ENCODE assay signal across 8 cellular contexts in the genomic region with DNA sequence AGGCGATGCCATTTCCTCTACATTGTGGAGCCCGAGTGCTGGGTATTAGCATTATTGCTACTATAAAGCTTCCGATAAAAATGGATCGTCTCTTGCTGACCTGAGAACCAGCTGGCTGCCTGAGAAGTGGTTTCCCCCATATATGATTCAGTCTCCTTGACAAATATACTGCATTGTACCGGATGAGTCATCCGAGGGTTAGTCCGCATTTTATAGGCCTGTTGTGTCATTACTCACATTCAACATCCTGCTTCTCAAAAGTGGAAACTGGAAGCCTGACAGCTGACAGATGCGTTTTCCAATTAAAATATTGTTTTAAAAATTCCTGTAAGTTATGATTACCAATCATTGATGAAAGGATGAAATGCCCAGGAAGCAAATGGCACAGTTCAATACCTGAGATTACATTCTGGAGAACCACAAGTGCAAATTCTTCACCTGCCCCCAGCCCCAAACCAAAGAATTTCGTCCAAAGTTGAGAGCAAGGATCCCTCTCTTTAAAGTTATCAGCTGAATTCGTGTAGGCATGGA.
A peak's percentile ranks its signal among the peaks of the same experiment; 100 is the strongest.
DNase-seq lines count a peak whose midpoint lies in the region; ATAC-seq, FAIRE-seq and TF ChIP-seq lines count a peak whose summit lies in the region.

No MANE protein-coding gene starts in this region.

- DNase-seq in AG20443 (ENCODE audit: low spot score) (peak; percentile 78), GM18507 (ENCODE audit: extremely low spot score, insufficient read length, low read depth) (no peak), RCC 7860 (ENCODE audit: low spot score) (peak; percentile 89), endothelial cell of umbilical vein (ENCODE audit: low read depth, low spot score) (peak; percentile 97), osteocyte (ENCODE audit: extremely low spot score, unreplicated experiment) (no peak), germinal center (ENCODE audit: low spot score) (no peak), cortex of kidney (lab: John Stamatoyannopoulos, UW) (no peak)

- H3K4me3 ChIP-seq in endothelial cell of umbilical vein (replicated peaks in 1 of 3; ENCODE audit: insufficient read depth in 1 of 3, low read depth in 1 of 3, low read length in 3 of 3) = no peak overlapping the region

- POLR2A ChIA-PET in endothelial cell of umbilical vein (lab: Charles Lee) = no interaction called here

- peak overlapping the region; percentile 56 for H3K4me2 ChIP-seq in endothelial cell of umbilical vein (ENCODE audit: insufficient read depth, low read length)

- H3K79me2 ChIP-seq in endothelial cell of umbilical vein (ENCODE audit: control insufficient read depth, insufficient read depth, low read length) = no peaks in the 10 kb centered on the region

- no TSS peak for BruUV-seq in endothelial cell of umbilical vein (replicated peaks; lab: Mats Ljungman, UMichigan)

- peak overlapping the region; percentile 95 for H3K27ac Mint-ChIP-seq in osteocyte (ENCODE audit: unreplicated experiment)

- no peaks in the 10 kb centered on the region for H3K36me3 ChIP-seq in endothelial cell of umbilical vein (ENCODE audit: control insufficient read depth in 2 of 2, extremely low read depth in 1 of 2, insufficient read depth in 2 of 2, low read length in 2 of 2)

- CTCF ChIA-PET in endothelial cell of umbilical vein (lab: Charles Lee) = interaction anchor here (0.6 to 1.9 kb wide), 9 partner anchors 9 to 180 kb away, joined by 3 to 9 read pairs (median 4); no protein-coding TSS in a partner anchor

- dilution Hi-C loops in endothelial cell of umbilical vein (cut with MboI; ENCODE audit: extremely low pct_ligation_motif_present, low sequenced_read_pairs) = no loop called here

- no peaks in the 10 kb centered on the region for H3K9me1 ChIP-seq in endothelial cell of umbilical vein (replicated peaks; ENCODE audit: control insufficient read depth, extremely low read depth, insufficient read depth, low read length)

- no peaks in the 10 kb centered on the region for H3K9me3 Mint-ChIP-seq in osteocyte (ENCODE audit: unreplicated experiment)

- peak; percentile 79 for ATAC-seq in HG03571 (IDR thresholded peaks at IDR 0.05; ENCODE audit: unreplicated experiment)

- H3K27me3 Mint-ChIP-seq in osteocyte (ENCODE audit: unreplicated experiment) = no peaks in the 10 kb centered on the region

- no peak overlapping the region for H3K9ac ChIP-seq in endothelial cell of umbilical vein (replicated peaks; ENCODE audit: extremely low read depth, insufficient read depth, low read length)

- H3K27me3 ChIP-seq in endothelial cell of umbilical vein (ENCODE audit: control insufficient read depth in 2 of 2, insufficient read depth in 2 of 2, low read length in 2 of 2) = no peaks in the 10 kb centered on the region

- FAIRE-seq in GM18507 (lab: Jason Lieb, UNC) (peak; percentile 21), RCC 7860 (lab: Jason Lieb, UNC) (peak; percentile 95), endothelial cell of umbilical vein (lab: Jason Lieb, UNC) (peak; percentile 94)

- no peaks in the 10 kb centered on the region for H3K36me3 Mint-ChIP-seq in osteocyte (ENCODE audit: unreplicated experiment)

- no peak for TF ChIP-seq POLR2A in endothelial cell of umbilical vein (IDR thresholded peaks at IDR 0.05; ENCODE audit: low read depth, low read length)

- H2AFZ ChIP-seq in endothelial cell of umbilical vein (ENCODE audit: low read depth, low read length) = no peak overlapping the region

- peak overlapping the region; percentile 67 for H3K4me3 Mint-ChIP-seq in osteocyte (ENCODE audit: unreplicated experiment)

- H3K4me1 Mint-ChIP-seq in osteocyte (ENCODE audit: unreplicated experiment) = peaks cover 79% of the 10 kb centered on the region

- no peaks in the 10 kb centered on the region for H3K9me3 ChIP-seq in endothelial cell of umbilical vein (replicated peaks; ENCODE audit: control insufficient read depth, insufficient read depth, low read length)

- TF ChIP-seq CTCF in endothelial cell of umbilical vein (IDR thresholded peaks at IDR 0.05; ENCODE audit: extremely low read depth in 1 of 2, insufficient read depth in 1 of 2, low read depth in 1 of 2, low read length in 2 of 2) (no peak), osteocyte (IDR thresholded peaks at IDR 0.05) (no peak)

- H3K4me1 ChIP-seq in endothelial cell of umbilical vein (ENCODE audit: control insufficient read depth, extremely low read depth, insufficient read depth, low read length) = peaks cover 20% of the 10 kb centered on the region

- no peaks in the 10 kb centered on the region for H4K20me1 ChIP-seq in endothelial cell of umbilical vein (replicated peaks; ENCODE audit: control insufficient read depth, extremely low read depth, insufficient read depth, low read length)

- intact Hi-C loops in endothelial cell of umbilical vein (cut with micrococcal nuclease) = loop anchor here (1.0 to 5.0 kb wide), 5 partner anchors 11 to 186 kb away; partner anchors contain the start of gene SPRED2

- H3K27ac ChIP-seq in endothelial cell of umbilical vein (ENCODE audit: insufficient read depth, low read depth, low read length) = peak overlapping the region; percentile 27

TF ChIP-seq in endothelial cell of umbilical vein, 7 proteins besides CTCF, POLR2A, EP300 and RAD21:
- peak; percentile 100 for TF ChIP-seq JUN (IDR thresholded peaks at IDR 0.05; ENCODE audit: borderline replicate concordance, insufficient read depth, insufficient read length, low read depth)
- TF ChIP-seq FOS (IDR thresholded peaks at IDR 0.05; ENCODE audit: borderline replicate concordance, insufficient read depth, low read length) = peak; percentile 99
- peak; percentile 47 for TF ChIP-seq GATA2 (IDR thresholded peaks at IDR 0.05; ENCODE audit: insufficient read depth, insufficient read length, low read depth, low read length)
- TF ChIP-seq, protein P1, sequence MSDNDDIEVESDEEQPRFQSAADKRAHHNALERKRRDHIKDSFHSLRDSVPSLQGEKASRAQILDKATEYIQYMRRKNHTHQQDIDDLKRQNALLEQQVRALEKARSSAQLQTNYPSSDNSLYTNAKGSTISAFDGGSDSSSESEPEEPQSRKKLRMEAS (IDR thresholded peaks at IDR 0.05; ENCODE audit: insufficient read depth, insufficient read length) = no peak
- TF ChIP-seq EZH2 (IDR thresholded peaks at IDR 0.05; ENCODE audit: borderline replicate concordance, low read depth, low read length, severe bottlenecking) = no peak
- no peak for TF ChIP-seq MYC (IDR thresholded peaks at IDR 0.05; ENCODE audit: low read depth, low read length)
- peak; percentile 78 for TF ChIP-seq POLR2AphosphoS5 (IDR thresholded peaks at IDR 0.05; ENCODE audit: insufficient read depth, low read depth, low read length)
TF ChIP-seq in endothelial cell of umbilical vein: peak in this region for 4.

Comparison
In these comparisons a context has a peak if more than half of its experiments do, and no peak if none do; other contexts are left out.
1. DNase-seq: peak in AG20443 (single experiment), RCC 7860 (single experiment) and endothelial cell of umbilical vein (single experiment); none in GM18507 (single experiment), osteocyte (single experiment), germinal center (single experiment) and cortex of kidney (single experiment).